In genomic region chr3:184250167-184250828, GRCh38 we compare ENCODE assay signal across 8 cellular contexts. TPM values are rescaled to one million over a fixed set of nuclear protein-coding genes. Genes with fewer than 3 reads are reported as not detected.
DNase-seq lines count a peak whose midpoint lies in the region; ATAC-seq and TF ChIP-seq lines count a peak whose summit lies in the region.

No MANE protein-coding gene starts in this region.

- peaks cover 2 to 6% of the 10 kb centered on the region in 2 experiments; a peak in 2 of 4 replicates for H3K4me1 Mint-ChIP-seq in H9

- H3K4me1 ChIP-seq in H9 (ENCODE audit: insufficient read depth, low read length), result no peaks in the 10 kb centered on the region
- peaks cover 3 to 32% (median 4%) of the 10 kb centered on the region in 3 donors for H3K4me1 ChIP-seq in gastroesophageal sphincter

- H3K9ac ChIP-seq in H9 (ENCODE audit: extremely low read depth, insufficient read length, low read length), result peak overlapping the region; percentile 35

- no peak overlapping the region for H4K5ac ChIP-seq in H9 (ENCODE audit: insufficient read length, low read depth, low read length)

- no peak overlapping the region for H2BK12ac ChIP-seq in H9 (ENCODE audit: insufficient read length, low read depth, low read length)

- peaks cover 5% of the 10 kb centered on the region for H3K23me2 ChIP-seq in H9 (ENCODE audit: insufficient read length, low read depth, low read length, poor library complexity, severe bottlenecking)

- H3K27ac Mint-ChIP-seq in H9, result peak overlapping the region in 1 of 3 experiments; percentile 73; a peak in 1 of 7 replicates

- no peak overlapping the region for H3K23ac ChIP-seq in H9 (ENCODE audit: insufficient read length, low read depth, low read length)

- H3K4ac ChIP-seq in H9 (ENCODE audit: low read depth, low read length), result no peak overlapping the region

- no peak overlapping the region for H2BK120ac ChIP-seq in H9 (ENCODE audit: low read depth, low read length, poor library complexity, severe bottlenecking)

- H2AFZ ChIP-seq in H9 (ENCODE audit: low read length), result no peak overlapping the region

- no peak for TF ChIP-seq POLR2A in gastroesophageal sphincter (IDR thresholded peaks at IDR 0.05)

- no peaks in the 10 kb centered on the region for H3K9me3 ChIP-seq in H9 (ENCODE audit: control insufficient read depth, low read depth, low read length)
- H3K9me3 ChIP-seq in gastroesophageal sphincter, result no peaks in the 10 kb centered on the region

- peak overlapping the region; percentile 56 for H3K4me2 ChIP-seq in H9 (ENCODE audit: insufficient read depth, insufficient read length, low read length)

- H3K27me3 ChIP-seq in H9 (ENCODE audit: insufficient read depth, low read length), result no peaks in the 10 kb centered on the region
- H3K27me3 ChIP-seq in gastroesophageal sphincter, result no peaks in the 10 kb centered on the region

- no peak for TF ChIP-seq EP300 in gastroesophageal sphincter (IDR thresholded peaks at IDR 0.05)

- no peak overlapping the region for H2BK15ac ChIP-seq in H9 (ENCODE audit: low read depth, low read length)

- no peak overlapping the region for H3K56ac ChIP-seq in H9 (ENCODE audit: insufficient read length, low read depth, low read length)

- peak overlapping the region; percentile 82 to 92 for H3K4me3 Mint-ChIP-seq in H9

- H2BK20ac ChIP-seq in H9 (ENCODE audit: low read depth, low read length, poor library complexity, severe bottlenecking), result no peak overlapping the region

- no peak overlapping the region for H3K14ac ChIP-seq in H9 (ENCODE audit: insufficient read depth, low read length)

- no peak overlapping the region for H3K18ac ChIP-seq in H9 (ENCODE audit: insufficient read length, low read depth, low read length)

- TF ChIP-seq CTCF in H9 (conservative IDR thresholded peaks at IDR 0.05), result peak; percentile 97
- peak; percentile 89 for TF ChIP-seq CTCF in RWPE1 (conservative IDR thresholded peaks at IDR 0.05; ENCODE audit: low read depth)
- peak; percentile 79 to 94 (median 88) for TF ChIP-seq CTCF in gastroesophageal sphincter (IDR thresholded peaks at IDR 0.05)

- H3K27ac ChIP-seq in H9 (ENCODE audit: insufficient read length, low read depth, low read length) (no peak overlapping the region), RWPE1 (peak overlapping the region; percentile 95), gastroesophageal sphincter (peak overlapping the region in 3 of 4 donors; percentile 80 to 84 (median 82)), substantia nigra (ENCODE audit: low read depth, low read length, poor library complexity, severe bottlenecking) (peak overlapping the region; percentile 42)

- H3T11ph ChIP-seq in H9 (ENCODE audit: low read length), result no peak overlapping the region

- no peak overlapping the region for H4K91ac ChIP-seq in H9 (ENCODE audit: insufficient read length, low read depth, low read length)

- H4K8ac ChIP-seq in H9 (replicated peaks; ENCODE audit: insufficient read length, low read depth, low read length), result no peak overlapping the region

- no peaks in the 10 kb centered on the region for H4K20me1 ChIP-seq in H9 (ENCODE audit: control insufficient read depth, insufficient read depth, insufficient read length)

- no CpG with 5 or more reads among the region's 20 CpGs for WGBS in H9 (ENCODE audit: extremely low coverage, insufficient read length, low lambda C conversion rate)
- 16 to 30% methylated on average over 9 to 14 of the region's 20 CpGs for WGBS in gastroesophageal sphincter (ENCODE audit: low coverage in 1 of 2), 2 donors

- no peaks in the 10 kb centered on the region for H3K79me2 ChIP-seq in H9 (ENCODE audit: insufficient read depth, low read length)

- no peak overlapping the region for H2AK5ac ChIP-seq in H9 (ENCODE audit: insufficient read length, low read length)

- H3K27me3 Mint-ChIP-seq in H9 (ENCODE audit: low read depth), result no peaks in the 10 kb centered on the region

- peak; percentile 72 for ATAC-seq in gastroesophageal sphincter

- CTCF ChIA-PET in RWPE1 (lab: Yijun Ruan, JAX), result interaction anchor here (0.6 to 1.4 kb wide), 19 partner anchors 8 to 355 kb away, joined by 3 to 11 read pairs (median 4); no protein-coding TSS in a partner anchor

- H2BK5ac ChIP-seq in H9 (ENCODE audit: insufficient read length, low read length), result no peak overlapping the region

- peaks cover 0 to 8% of the 10 kb centered on the region in 2 donors for H3K36me3 ChIP-seq in gastroesophageal sphincter

- peak overlapping the region; percentile 92 to 98 for H3K4me3 ChIP-seq in gastroesophageal sphincter

- POLR2A ChIA-PET in RWPE1 (lab: Yijun Ruan, JAX; ENCODE audit: low non-redundant PET), result no interaction called here

- no peaks in the 10 kb centered on the region for H3K79me1 ChIP-seq in H9 (ENCODE audit: insufficient read depth, low read depth, low read length, poor library complexity, severe bottlenecking)

- peak; percentile 93 for DNase-seq in ELR (ENCODE audit: low read depth)
- DNase-seq in H9, result peak; percentile 94
- DNase-seq in LoVo (ENCODE audit: low spot score), result peak; percentile 96
- DNase-seq in RWPE1 (ENCODE audit: low spot score), result peak; percentile 87
- DNase-seq in activated effector memory CD4-positive, alpha-beta T cell treated with Interleukin-2 at 50 U/mL for 16 hours, result peak; percentile 80
- peak; percentile 47 for DNase-seq in non-pigmented ciliary epithelial cell (ENCODE audit: low read depth)
- DNase-seq in substantia nigra (lab: John Stamatoyannopoulos, UW), result peak in 45 of 49 donors; percentile 15 to 83 (median 63)

- H3K9me3 Mint-ChIP-seq in H9, result no peaks in the 10 kb centered on the region; a peak in 1 of 5 replicates

- H3K36me3 Mint-ChIP-seq in H9 (ENCODE audit: insufficient read depth in 1 of 3, low read depth in 3 of 3), result peaks cover 0 to 9% (median 5%) of the 10 kb centered on the region in 3 experiments; a peak in 5 of 7 replicates

RNA-seq across cellular contexts. Expression of gene EEF1AKMT4, which starts 0.8 kb away (rescaled TPM):
- 8.1 and 9.8 TPM in 2 replicates for total RNA-seq in H9 (2021)
- 1 to 10 TPM; 1.4 to 3.8 (median 2.2) TPM for total RNA-seq in gastroesophageal sphincter

RNA-seq across cellular contexts. Expression of gene ALG3, which starts 1.5 kb away (rescaled TPM):
- 54.1 and 62.2 TPM in 2 replicates for total RNA-seq in H9 (2021)
- total RNA-seq in gastroesophageal sphincter, result 10 to 100 TPM; 30.0 to 62.6 (median 38.6) TPM

RNA-seq across cellular contexts. Expression of gene CAMK2N2, which starts 11.1 kb away (rescaled TPM):
- total RNA-seq in H9 (2021) (12.6 and 13.9 TPM in 2 replicates), gastroesophageal sphincter (not detected)

RNA-seq across cellular contexts. Expression of gene VWA5B2, which starts 20.9 kb away (rescaled TPM):
- total RNA-seq in H9 (2021) (2.7 TPM in 2 replicates), gastroesophageal sphincter (under 1 TPM in 2 of 4 donors, not detected in 2; 0.10 to 0.54 TPM)

RNA-seq across cellular contexts. Expression of gene ECE2, which starts 25.5 kb away (rescaled TPM):
- total RNA-seq in H9 (2021) (not detected in 2 replicates), gastroesophageal sphincter (under 1 TPM; 0.12 to 0.67 (median 0.52) TPM)

Comparison
In these comparisons a context has a peak if more than half of its experiments do, and no peak if none do; other contexts are left out.
1. RNA of gene CAMK2N2, which starts 11.1 kb away (total RNA-seq): 12.6 to 13.9 TPM in H9; not detected in gastroesophageal sphincter; every median in the first group is over 10 times any median in the second.
2. Peak in every context shown above with its lines, with median percentiles within 50 percentile points of each other: DNase-seq and CTCF ChIP-seq.